In the genomic region with DNA sequence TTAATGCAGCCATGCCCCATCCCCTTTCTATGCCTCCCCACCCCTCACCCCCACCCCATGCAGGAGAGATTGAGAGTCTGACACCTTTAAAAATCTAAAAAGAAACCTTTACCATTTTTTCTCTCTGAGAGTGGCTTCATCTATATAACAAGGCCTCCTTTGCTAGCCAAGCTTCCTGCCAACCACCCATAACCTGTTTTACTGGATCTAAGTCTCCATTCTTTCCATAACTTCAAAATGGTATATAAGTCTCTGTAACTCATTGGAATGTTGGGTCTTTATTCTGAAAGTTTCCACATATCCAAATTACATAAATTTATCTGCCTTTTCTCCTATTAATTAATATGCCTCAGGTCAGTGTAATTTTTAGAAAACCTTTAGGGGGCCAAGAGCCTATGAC, we compare ENCODE assay signal across 22 cellular contexts.
"Had no signal": no experiment of that assay in that cellular context is flagged by ENCODE, and none has a peak within 500 bp of the region (broad histone marks: within the 10 kb centered on the region; RNA-seq: fewer than 3 reads in every experiment).

No MANE protein-coding gene starts in this region.

- H3K27ac ChIP-seq: dorsolateral prefrontal cortex, epithelial cell of prostate, esophagus muscularis mucosa, gastrocnemius medialis, left ventricle myocardium inferior, lower lobe of right lung, psoas muscle, right lobe of liver, testis, tibial nerve had no signal

- H3K9me3 ChIP-seq: gastrocnemius medialis, lower lobe of right lung, psoas muscle, right lobe of liver, testis, tibial nerve had no signal

- H3K4me3 ChIP-seq: dorsolateral prefrontal cortex, esophagus muscularis mucosa, gastrocnemius medialis, left ventricle myocardium inferior, lower lobe of right lung, psoas muscle, right lobe of liver, testis, tibial nerve had no signal

- H3K27ac Mint-ChIP-seq: memory B cell; naive thymus-derived CD4-positive, alpha-beta T cell; nephron progenitor cell; stimulated activated memory B cell treated with anti-CD40 and anti-IgM and Interleukin-4, amounts not matched to agents 10 μg/mL and 1 μg/mL and 100 μg/mL, for 72 hours; stimulated activated naive CD8-positive, alpha-beta T cell treated with anti-CD3 and anti-CD28 coated beads, Interleukin-15, Interleukin-2, amounts not matched to agents 100 ng/mL and 50 ng/mL, for 24 hours had no signal

- H3K4me1 ChIP-seq: esophagus muscularis mucosa, gastrocnemius medialis, left ventricle myocardium inferior, lower lobe of right lung, psoas muscle, right lobe of liver, testis, tibial nerve had no signal

- H3K36me3 ChIP-seq: esophagus muscularis mucosa, gastrocnemius medialis, left ventricle myocardium inferior, lower lobe of right lung, right lobe of liver, tibial nerve had no signal

- H3K27me3 ChIP-seq: dorsolateral prefrontal cortex, esophagus muscularis mucosa, gastrocnemius medialis, right lobe of liver, testis, tibial nerve had no signal

- H3K36me3 Mint-ChIP-seq: memory B cell; naive thymus-derived CD4-positive, alpha-beta T cell; stimulated activated memory B cell treated with anti-CD40 and anti-IgM and Interleukin-4, amounts not matched to agents 10 μg/mL and 1 μg/mL and 100 μg/mL, for 72 hours had no signal

- DNase-seq: cortex of kidney; dorsolateral prefrontal cortex; effector CD8-positive, alpha-beta T cell; gastrocnemius medialis; glutamatergic neuron; kidney; left cardiac atrium; left ventricle myocardium inferior; lower lobe of right lung; naive thymus-derived CD4-positive, alpha-beta T cell; nephron progenitor cell; psoas muscle; retina; right lobe of liver; stimulated activated CD4-positive, alpha-beta T cell treated with anti-CD3 and anti-CD28 coated beads, Interleukin-4, amount 100 ng/mL, for 24 hours; testis had no signal

- H3K4me3 Mint-ChIP-seq: memory B cell; naive thymus-derived CD4-positive, alpha-beta T cell; nephron progenitor cell; stimulated activated memory B cell treated with anti-CD40 and anti-IgM and Interleukin-4, amounts not matched to agents 10 μg/mL and 1 μg/mL and 100 μg/mL, for 72 hours; stimulated activated naive CD8-positive, alpha-beta T cell treated with anti-CD3 and anti-CD28 coated beads, Interleukin-15, Interleukin-2, amounts not matched to agents 100 ng/mL and 50 ng/mL, for 24 hours had no signal

- H3K9me3 Mint-ChIP-seq: memory B cell; stimulated activated memory B cell treated with anti-CD40 and anti-IgM and Interleukin-4, amounts not matched to agents 10 μg/mL and 1 μg/mL and 100 μg/mL, for 72 hours; stimulated activated naive CD8-positive, alpha-beta T cell treated with anti-CD3 and anti-CD28 coated beads, Interleukin-15, Interleukin-2, amounts not matched to agents 100 ng/mL and 50 ng/mL, for 24 hours had no signal

- H3K4me1 Mint-ChIP-seq: memory B cell; naive thymus-derived CD4-positive, alpha-beta T cell; nephron progenitor cell; stimulated activated memory B cell treated with anti-CD40 and anti-IgM and Interleukin-4, amounts not matched to agents 10 μg/mL and 1 μg/mL and 100 μg/mL, for 72 hours had no signal

- H3K27me3 Mint-ChIP-seq: memory B cell; naive thymus-derived CD4-positive, alpha-beta T cell; stimulated activated memory B cell treated with anti-CD40 and anti-IgM and Interleukin-4, amounts not matched to agents 10 μg/mL and 1 μg/mL and 100 μg/mL, for 72 hours; stimulated activated naive CD8-positive, alpha-beta T cell treated with anti-CD3 and anti-CD28 coated beads, Interleukin-15, Interleukin-2, amounts not matched to agents 100 ng/mL and 50 ng/mL, for 24 hours had no signal
